ENCODE assay signal across 15 cellular contexts in the genomic region with DNA sequence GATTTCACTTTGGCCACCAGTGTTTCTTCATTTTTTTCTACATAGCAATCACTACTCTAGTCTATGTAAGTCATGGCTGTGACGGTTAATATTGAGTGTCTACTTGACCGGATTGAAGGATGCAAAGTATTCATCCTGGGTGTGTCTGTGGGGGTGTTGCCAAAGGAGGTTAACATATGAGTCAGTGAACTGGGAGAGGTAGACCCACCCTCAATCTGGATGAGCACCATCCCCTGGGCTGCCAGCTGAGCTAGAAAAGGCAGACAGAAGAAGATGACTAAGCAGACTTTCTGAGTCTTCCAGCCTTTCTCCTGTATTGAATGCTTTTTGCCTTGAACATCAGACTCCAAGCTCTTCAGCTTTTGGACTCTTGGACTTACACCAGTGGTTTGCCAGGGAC.
A peak's percentile ranks its signal among the peaks of the same experiment; 100 is the strongest.
DNase-seq lines count a peak whose midpoint lies in the region; ATAC-seq and TF ChIP-seq lines count a peak whose summit lies in the region.
"Had no signal": no experiment of that assay in that cellular context is flagged by ENCODE, and none has a peak within 500 bp of the region (broad histone marks: within the 10 kb centered on the region; RNA-seq: fewer than 3 reads in every experiment).

No MANE protein-coding gene starts in this region.

- H3K4me2 ChIP-seq in osteoblast (ENCODE audit: insufficient read depth, low read length): no peak overlapping the region

- H3K9me3 ChIP-seq in osteoblast (ENCODE audit: low read depth, low read length): no peaks in the 10 kb centered on the region
- H3K9me3 ChIP-seq: right atrium auricular region had no signal

- peak; percentile 53 for DNase-seq in Daoy (ENCODE audit: low read depth)
- DNase-seq in NCI-H226: peak; percentile 87
- peak; percentile 13 for DNase-seq in osteoblast (ENCODE audit: insufficient read length, low spot score, missing footprints)
- DNase-seq in chondrocyte (ENCODE audit: low spot score): no peak
- DNase-seq: activated CD4-positive, alpha-beta T cell treated with anti-CD3 and anti-CD28 coated beads for 36 hours; Calu3; caudate nucleus; immature natural killer cell; NCI-H146 had no signal

- peaks cover 3% of the 10 kb centered on the region for H3K4me1 Mint-ChIP-seq in chondrocyte (ENCODE audit: low read depth)
- H3K4me1 Mint-ChIP-seq: activated CD4-positive, alpha-beta T cell treated with anti-CD3 and anti-CD28 coated beads for 36 hours; IgD-negative memory B cell; immature natural killer cell had no signal

- H3K4me3 ChIP-seq in osteoblast (ENCODE audit: insufficient read depth, low read length): no peak overlapping the region
- H3K4me3 ChIP-seq: right atrium auricular region had no signal

- peak overlapping the region; percentile 47 for H3K27ac ChIP-seq in osteoblast (ENCODE audit: low read depth, low read length)
- H3K27ac ChIP-seq: right atrium auricular region had no signal

- no peaks in the 10 kb centered on the region for H3K27me3 ChIP-seq in osteoblast (ENCODE audit: insufficient read depth, low read length)
- H3K27me3 ChIP-seq: right atrium auricular region had no signal

- peaks cover 7% of the 10 kb centered on the region for H3K4me1 ChIP-seq in osteoblast (ENCODE audit: insufficient read depth, low read length)
- H3K4me1 ChIP-seq: right atrium auricular region had no signal

- H2AFZ ChIP-seq in osteoblast (ENCODE audit: low read length): no peak overlapping the region

- H3K9me3 Mint-ChIP-seq in chondrocyte (ENCODE audit: low read depth): no peaks in the 10 kb centered on the region

- peaks cover 17% of the 10 kb centered on the region for H3K27me3 Mint-ChIP-seq in chondrocyte (ENCODE audit: low read depth)
- H3K27me3 Mint-ChIP-seq: activated CD4-positive, alpha-beta T cell treated with anti-CD3 and anti-CD28 coated beads for 36 hours; IgD-negative memory B cell had no signal

- H3K36me3 ChIP-seq in osteoblast (ENCODE audit: insufficient read depth, low read length): no peaks in the 10 kb centered on the region
- H3K36me3 ChIP-seq: right atrium auricular region had no signal

- no peaks in the 10 kb centered on the region for H4K20me1 ChIP-seq in osteoblast (ENCODE audit: insufficient read depth, low read length)

- ATAC-seq in esophagus mucosa: peak; percentile 94
- ATAC-seq in GM21619 (IDR thresholded peaks at IDR 0.05; ENCODE audit: unreplicated experiment): no peak
- ATAC-seq in HG03442 (IDR thresholded peaks at IDR 0.05; ENCODE audit: unreplicated experiment): no peak
- ATAC-seq in HG02970 (IDR thresholded peaks at IDR 0.05; ENCODE audit: low FRiP score, unreplicated experiment): no peak
- ATAC-seq: activated CD4-positive, alpha-beta T cell treated with anti-CD3 and anti-CD28 coated beads for 36 hours had no signal

- H3K4me3 Mint-ChIP-seq in chondrocyte (ENCODE audit: unreplicated experiment): no peak overlapping the region
- H3K4me3 Mint-ChIP-seq: activated CD4-positive, alpha-beta T cell treated with anti-CD3 and anti-CD28 coated beads for 36 hours; IgD-negative memory B cell; immature natural killer cell had no signal

- TF ChIP-seq CTCF in osteoblast (IDR thresholded peaks at IDR 0.05; ENCODE audit: extremely low read depth, low read depth, low read length): no peak
- no peak for TF ChIP-seq CTCF in chondrocyte (IDR thresholded peaks at IDR 0.05)

- no peaks in the 10 kb centered on the region for H3K36me3 Mint-ChIP-seq in chondrocyte (ENCODE audit: low read depth)
- H3K36me3 Mint-ChIP-seq: IgD-negative memory B cell had no signal

- no peak overlapping the region for H3K27ac Mint-ChIP-seq in chondrocyte (ENCODE audit: unreplicated experiment)
- H3K27ac Mint-ChIP-seq: activated CD4-positive, alpha-beta T cell treated with anti-CD3 and anti-CD28 coated beads for 36 hours; IgD-negative memory B cell; immature natural killer cell had no signal

- no peaks in the 10 kb centered on the region for H3K79me2 ChIP-seq in osteoblast (ENCODE audit: insufficient read depth, low read length)
